ENCODE assay signal across 11 cellular contexts in the genomic region with DNA sequence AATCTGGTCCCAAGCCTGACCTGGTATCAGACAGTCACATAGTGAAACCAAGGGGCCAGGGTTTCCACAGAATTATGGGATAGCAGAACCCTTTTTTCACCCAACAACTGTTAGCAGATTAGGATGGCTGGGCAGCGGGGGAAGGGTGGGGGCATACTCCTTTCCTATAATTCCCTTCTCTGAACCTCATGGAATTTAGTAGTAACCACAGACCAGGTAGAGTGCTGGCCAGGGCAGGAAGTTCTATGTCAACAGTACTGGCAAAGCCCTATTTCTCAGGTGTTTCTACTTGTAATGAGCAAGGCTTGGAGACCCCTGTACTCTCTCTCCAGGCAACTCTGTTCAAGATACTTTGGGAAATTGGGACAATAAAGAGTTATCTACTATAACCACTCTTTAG.
"Had no signal": no experiment of that assay in that cellular context is flagged by ENCODE, and none has a peak within 500 bp of the region (broad histone marks: within the 10 kb centered on the region; RNA-seq: fewer than 3 reads in every experiment).

No MANE protein-coding gene starts in this region.

- H3K27me3 Mint-ChIP-seq: activated B cell treated with CpG ODN at 0.5 μM for 24 hours; activated naive CD4-positive, alpha-beta T cell treated with anti-CD3 and anti-CD28 coated beads, Interleukin-2, amount 10 ng/mL, durations not matched to agents 7 days and 5 days; activated T-helper 17 cell treated with anti-CD3 and anti-CD28 coated beads, Interleukin-2, amount 50 U/mL, for 72 hours had no signal

- H3K9me3 Mint-ChIP-seq: activated B cell treated with CpG ODN at 0.5 μM for 24 hours; activated CD4-positive, alpha-beta T cell treated with anti-CD3 and anti-CD28 coated beads, Interleukin-2, amount 10 ng/mL, durations not matched to agents 24 days and 14 days; activated naive CD4-positive, alpha-beta T cell treated with anti-CD3 and anti-CD28 coated beads, Interleukin-2, amount 10 ng/mL, durations not matched to agents 7 days and 5 days; activated T-helper 17 cell treated with anti-CD3 and anti-CD28 coated beads, Interleukin-2, amount 50 U/mL, for 72 hours; immature natural killer cell had no signal

- H3K27ac Mint-ChIP-seq: activated B cell treated with CpG ODN at 0.5 μM for 24 hours; activated CD4-positive, alpha-beta T cell treated with anti-CD3 and anti-CD28 coated beads, Interleukin-2, amount 10 ng/mL, durations not matched to agents 24 days and 14 days; activated naive CD4-positive, alpha-beta T cell treated with anti-CD3 and anti-CD28 coated beads, Interleukin-2, amount 10 ng/mL, durations not matched to agents 7 days and 5 days; activated T-helper 17 cell treated with anti-CD3 and anti-CD28 coated beads, Interleukin-2, amount 50 U/mL, for 72 hours; immature natural killer cell had no signal

- H3K4me3 ChIP-seq: SJSA1, thoracic aorta had no signal

- ATAC-seq: activated T-helper 17 cell treated with anti-CD3 and anti-CD28 coated beads, Interleukin-2, amount 50 U/mL, for 72 hours; stimulated activated naive CD8-positive, alpha-beta T cell treated with anti-CD3 and anti-CD28 coated beads, Interleukin-15, Interleukin-2, amounts not matched to agents 100 U/mL and 50 U/mL, for 24 hours had no signal

- H3K36me3 ChIP-seq: thoracic aorta had no signal

- H3K27ac ChIP-seq: SJSA1, thoracic aorta had no signal

- DNase-seq: activated B cell treated with CpG ODN at 0.5 μM for 24 hours; activated CD4-positive, alpha-beta T cell treated with anti-CD3 and anti-CD28 coated beads, Interleukin-2, amount 10 ng/mL, durations not matched to agents 24 days and 14 days; activated naive CD4-positive, alpha-beta T cell treated with anti-CD3 and anti-CD28 coated beads, Interleukin-2, amount 10 ng/mL, durations not matched to agents 7 days and 5 days; caudate nucleus; immature natural killer cell; stimulated activated CD4-positive, alpha-beta T cell treated with anti-CD3 and anti-CD28 coated beads, Interleukin-2, amount 100 ng/mL, for 48 hours; stimulated activated naive CD8-positive, alpha-beta T cell treated with anti-CD3 and anti-CD28 coated beads, Interleukin-15, Interleukin-2, amounts not matched to agents 100 U/mL and 50 U/mL, for 24 hours; T-helper 1 cell had no signal

- H3K27me3 ChIP-seq: SJSA1 had no signal

- H3K4me3 Mint-ChIP-seq: activated B cell treated with CpG ODN at 0.5 μM for 24 hours; activated CD4-positive, alpha-beta T cell treated with anti-CD3 and anti-CD28 coated beads, Interleukin-2, amount 10 ng/mL, durations not matched to agents 24 days and 14 days; activated naive CD4-positive, alpha-beta T cell treated with anti-CD3 and anti-CD28 coated beads, Interleukin-2, amount 10 ng/mL, durations not matched to agents 7 days and 5 days; activated T-helper 17 cell treated with anti-CD3 and anti-CD28 coated beads, Interleukin-2, amount 50 U/mL, for 72 hours; immature natural killer cell had no signal

- H3K9me3 ChIP-seq: SJSA1, thoracic aorta had no signal
